ENCODE assay signal across 25 cellular contexts in the genomic region with DNA sequence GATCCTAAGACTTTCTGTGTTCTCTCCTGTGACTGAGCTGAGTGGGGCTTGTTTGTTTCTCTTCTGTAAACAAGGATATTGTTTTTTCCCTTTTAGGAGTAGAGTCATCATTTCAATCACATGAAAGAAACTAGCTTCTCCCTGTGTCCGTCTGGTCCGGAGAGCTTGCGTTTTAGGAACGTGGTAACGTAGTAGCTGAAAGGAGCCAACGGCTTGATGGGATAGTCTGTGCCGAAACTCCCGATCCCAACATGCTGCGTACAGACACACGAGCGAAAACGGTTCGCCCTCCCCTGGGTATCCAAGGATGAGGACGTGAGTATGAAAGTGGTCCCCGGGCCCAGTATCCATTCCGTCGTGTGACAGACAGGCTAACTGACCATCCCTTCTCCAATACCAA.
"Had no signal": no experiment of that assay in that cellular context is flagged by ENCODE, and none has a peak within 500 bp of the region (broad histone marks: within the 10 kb centered on the region; RNA-seq: fewer than 3 reads in every experiment).

No MANE protein-coding gene starts in this region.

- ATAC-seq: left cardiac atrium, left ventricle myocardium superior, pancreas, psoas muscle, T-helper 17 cell had no signal

- H3K9me3 Mint-ChIP-seq: activated CD4-positive, alpha-beta memory T cell treated with anti-CD3 and anti-CD28 coated beads, Interleukin-2, amount 10 ng/mL, durations not matched to agents 7 days and 5 days; activated CD4-positive, alpha-beta T cell treated with anti-CD3 and anti-CD28 coated beads, Interleukin-2, amount 10 ng/mL, durations not matched to agents 7 days and 5 days; activated naive CD4-positive, alpha-beta T cell treated with anti-CD3 and anti-CD28 coated beads, Interleukin-2, amount 10 ng/mL, durations not matched to agents 7 days and 5 days; activated naive CD8-positive, alpha-beta T cell treated with anti-CD3 and anti-CD28 coated beads, Interleukin-2, amount 10 ng/mL, durations not matched to agents 7 days and 5 days; activated T-cell treated with anti-CD3 and anti-CD28 coated beads, Interleukin-2, amount 50 U/mL, for 24 hours; nephron had no signal

- H3K4me3 Mint-ChIP-seq: activated CD4-positive, alpha-beta memory T cell treated with anti-CD3 and anti-CD28 coated beads, Interleukin-2, amount 10 ng/mL, durations not matched to agents 7 days and 5 days; activated CD4-positive, alpha-beta T cell treated with anti-CD3 and anti-CD28 coated beads, Interleukin-2, amount 10 ng/mL, durations not matched to agents 7 days and 5 days; activated naive CD4-positive, alpha-beta T cell treated with anti-CD3 and anti-CD28 coated beads, Interleukin-2, amount 10 ng/mL, durations not matched to agents 7 days and 5 days; activated naive CD8-positive, alpha-beta T cell treated with anti-CD3 and anti-CD28 coated beads, Interleukin-2, amount 10 ng/mL, durations not matched to agents 7 days and 5 days; activated T-cell treated with anti-CD3 and anti-CD28 coated beads, Interleukin-2, amount 50 U/mL, for 24 hours; brain; nephron; T-helper 17 cell had no signal

- H3K9me3 ChIP-seq: ascending aorta, esophagus squamous epithelium, pancreas, psoas muscle, testis, transverse colon had no signal

- H3K27ac ChIP-seq: ascending aorta, coronary artery, esophagus squamous epithelium, pancreas, psoas muscle, testis, transverse colon had no signal

- H3K4me3 ChIP-seq: ascending aorta, coronary artery, esophagus squamous epithelium, pancreas, psoas muscle, testis, transverse colon had no signal

- H3K27me3 Mint-ChIP-seq: activated CD4-positive, alpha-beta memory T cell treated with anti-CD3 and anti-CD28 coated beads, Interleukin-2, amount 10 ng/mL, durations not matched to agents 7 days and 5 days; activated CD4-positive, alpha-beta T cell treated with anti-CD3 and anti-CD28 coated beads, Interleukin-2, amount 10 ng/mL, durations not matched to agents 7 days and 5 days; activated naive CD4-positive, alpha-beta T cell treated with anti-CD3 and anti-CD28 coated beads, Interleukin-2, amount 10 ng/mL, durations not matched to agents 7 days and 5 days; activated naive CD8-positive, alpha-beta T cell treated with anti-CD3 and anti-CD28 coated beads, Interleukin-2, amount 10 ng/mL, durations not matched to agents 7 days and 5 days; activated T-cell treated with anti-CD3 and anti-CD28 coated beads, Interleukin-2, amount 50 U/mL, for 24 hours; brain; T-helper 17 cell had no signal

- H3K4me1 Mint-ChIP-seq: activated CD4-positive, alpha-beta memory T cell treated with anti-CD3 and anti-CD28 coated beads, Interleukin-2, amount 10 ng/mL, durations not matched to agents 7 days and 5 days; activated naive CD4-positive, alpha-beta T cell treated with anti-CD3 and anti-CD28 coated beads, Interleukin-2, amount 10 ng/mL, durations not matched to agents 7 days and 5 days had no signal

- H3K27ac Mint-ChIP-seq: activated CD4-positive, alpha-beta memory T cell treated with anti-CD3 and anti-CD28 coated beads, Interleukin-2, amount 10 ng/mL, durations not matched to agents 7 days and 5 days; activated CD4-positive, alpha-beta T cell treated with anti-CD3 and anti-CD28 coated beads, Interleukin-2, amount 10 ng/mL, durations not matched to agents 7 days and 5 days; activated naive CD4-positive, alpha-beta T cell treated with anti-CD3 and anti-CD28 coated beads, Interleukin-2, amount 10 ng/mL, durations not matched to agents 7 days and 5 days; activated naive CD8-positive, alpha-beta T cell treated with anti-CD3 and anti-CD28 coated beads, Interleukin-2, amount 10 ng/mL, durations not matched to agents 7 days and 5 days; activated T-cell treated with anti-CD3 and anti-CD28 coated beads, Interleukin-2, amount 50 U/mL, for 24 hours; nephron; T-helper 17 cell had no signal

- H3K4me1 ChIP-seq: ascending aorta, psoas muscle, transverse colon had no signal

- DNase-seq: activated CD4-positive, alpha-beta memory T cell treated with anti-CD3 and anti-CD28 coated beads, Interleukin-2, amount 10 ng/mL, durations not matched to agents 7 days and 5 days; activated CD4-positive, alpha-beta T cell treated with anti-CD3 and anti-CD28 coated beads, Interleukin-2, amount 10 ng/mL, durations not matched to agents 7 days and 5 days; activated CD4-positive, CD25-positive, alpha-beta regulatory T cell treated with anti-CD3 and anti-CD28 coated beads, Interleukin-2, amount 50 U/mL, for 72 hours; activated CD8-positive, alpha-beta memory T cell treated with anti-CD3 and anti-CD28 coated beads, Interleukin-2, amount 50 U/mL, for 48 hours; activated gamma-delta T cell; activated naive CD4-positive, alpha-beta T cell treated with anti-CD3 and anti-CD28 coated beads, Interleukin-2, amount 10 ng/mL, durations not matched to agents 7 days and 5 days; activated naive CD8-positive, alpha-beta T cell treated with anti-CD3 and anti-CD28 coated beads, Interleukin-2, amount 10 ng/mL, durations not matched to agents 7 days and 5 days; activated T-cell treated with anti-CD3 and anti-CD28 coated beads, Interleukin-2, amount 50 U/mL, for 24 hours; esophagus squamous epithelium; head of caudate nucleus; hippocampal formation; left cardiac atrium; left ventricle myocardium superior; nucleus accumbens; pancreas; stimulated activated naive CD4-positive, alpha-beta T cell treated with Interleukin-2 at 50 U/mL for 16 hours; T-helper 17 cell; T1000; testis; transverse colon had no signal

- H3K27me3 ChIP-seq: ascending aorta, esophagus squamous epithelium, pancreas, testis, transverse colon had no signal
